24 cellular contexts compared by ENCODE assay signal in genomic region chr1:215807218-215807617, GRCh38.
DNase-seq lines count a peak whose midpoint lies in the region; ATAC-seq, FAIRE-seq and TF ChIP-seq lines count a peak whose summit lies in the region.
"Had no signal": no experiment of that assay in that cellular context is flagged by ENCODE, and none has a peak within 500 bp of the region (broad histone marks: within the 10 kb centered on the region; RNA-seq: fewer than 3 reads in every experiment).

No MANE protein-coding gene starts in this region.

- no peak overlapping the region for H2BK5ac ChIP-seq in IMR-90 (ENCODE audit: low read depth, low read length, poor library complexity, severe bottlenecking)

- H3K27ac ChIP-seq in HepG2 (ENCODE audit: extremely low read length, insufficient read depth, low read length) (no peak overlapping the region), right lobe of liver (no peak overlapping the region), IMR-90 (ENCODE audit: insufficient read depth, low read length) (no peak overlapping the region), GM23248 (no peak overlapping the region)
- H3K27ac ChIP-seq: BLaER1 had no signal

- H4K8ac ChIP-seq in IMR-90 (ENCODE audit: low read depth in 2 of 2, low read length in 2 of 2) = no peak overlapping the region

- H2BK120ac ChIP-seq in IMR-90 (ENCODE audit: low read depth, low read length) = peak overlapping the region; percentile 52; the same call in 1 of the 2 replicates

- no peak overlapping the region for H3K23ac ChIP-seq in IMR-90 (ENCODE audit: low read depth, low read length)

- no peak overlapping the region for H4K91ac ChIP-seq in IMR-90 (ENCODE audit: insufficient read depth, low read depth, low read length)

- BruUV-seq in HepG2 (replicated peaks; lab: Mats Ljungman, UMichigan) = no TSS peak
- BruUV-seq in IMR-90 (replicated peaks; lab: Mats Ljungman, UMichigan) = no TSS peak

- 1% methylated on average over 4 of the region's 4 CpGs for WGBS in HepG2 (ENCODE audit: low lambda C conversion rate)
- WGBS in right lobe of liver (ENCODE audit: insufficient coverage, low coverage, low lambda C conversion rate, missing lambda C conversion rate) = 36% methylated on average over 4 of the region's 4 CpGs
- no CpG with 5 or more reads among the region's 4 CpGs for WGBS in IMR-90 (ENCODE audit: extremely low coverage in 2 of 2, insufficient read length in 1 of 2), 2 experiments
- 33 to 34% methylated on average over 4 of the region's 4 CpGs for WGBS in GM23248 (ENCODE audit: low coverage in 1 of 2, low lambda C conversion rate in 2 of 2, missing lambda C conversion rate in 2 of 2), 2 experiments

- ATAC-seq in HepG2 (no peak), right lobe of liver (no peak), IMR-90 (ENCODE audit: low read depth) (no peak)
- ATAC-seq: GM12878 had no signal

- H4K20me1 ChIP-seq in HepG2 (ENCODE audit: insufficient read depth, low read length) (no peaks in the 10 kb centered on the region), IMR-90 (ENCODE audit: insufficient read depth, low read length) (no peaks in the 10 kb centered on the region), GM23248 (ENCODE audit: insufficient read depth) (no peaks in the 10 kb centered on the region)
- H4K20me1 ChIP-seq: BLaER1 had no signal

- TF ChIP-seq EP300 in HepG2 (IDR thresholded peaks at IDR 0.05; ENCODE audit: low read depth in 2 of 2, low read length in 2 of 2) (no peak), HepG2 (CRISPR knock-in tag; IDR thresholded peaks at IDR 0.05; ENCODE audit: borderline replicate concordance) (no peak)

- no peak overlapping the region for H2AFZ ChIP-seq in HepG2 (ENCODE audit: low read length)
- no peak overlapping the region for H2AFZ ChIP-seq in IMR-90 (replicated peaks; ENCODE audit: low read length, poor library complexity)
- H2AFZ ChIP-seq in GM23248 = no peak overlapping the region

- H4K5ac ChIP-seq in IMR-90 (ENCODE audit: low read depth, low read length) = no peak overlapping the region

- H3K4me1 ChIP-seq in HepG2 (ENCODE audit: insufficient read depth, low read length) (no peaks in the 10 kb centered on the region), right lobe of liver (no peaks in the 10 kb centered on the region), IMR-90 (ENCODE audit: control insufficient read depth, insufficient read depth, low read length) (no peaks in the 10 kb centered on the region), GM23248 (ENCODE audit: insufficient read depth) (peaks cover 12% of the 10 kb centered on the region)
- H3K4me1 ChIP-seq: BE2C, BLaER1 had no signal

- H2AK9ac ChIP-seq in IMR-90 (replicated peaks; ENCODE audit: low read depth, low read length, poor library complexity) = no peak overlapping the region

- H3K4ac ChIP-seq in IMR-90 (ENCODE audit: low read depth, low read length) = no peak overlapping the region

- H3K79me1 ChIP-seq in IMR-90 (ENCODE audit: low read depth in 1 of 2, low read length in 2 of 2) = no peaks in the 10 kb centered on the region

- no peak for TF ChIP-seq RAD21 in HepG2 (CRISPR knock-in tag; IDR thresholded peaks at IDR 0.05)
- TF ChIP-seq RAD21 in IMR-90 (IDR thresholded peaks at IDR 0.05; ENCODE audit: low read length) = no peak

- H3K9me3 ChIP-seq in HepG2 (ENCODE audit: low read length) = peaks cover 28% of the 10 kb centered on the region
- H3K9me3 ChIP-seq in right lobe of liver = no peaks in the 10 kb centered on the region
- H3K9me3 ChIP-seq in IMR-90 (ENCODE audit: control insufficient read depth, insufficient read depth, low read length) = peaks cover 6% of the 10 kb centered on the region; the same call in 1 of the 2 replicates
- no peaks in the 10 kb centered on the region for H3K9me3 ChIP-seq in GM23248 (ENCODE audit: low read depth)
- H3K9me3 ChIP-seq: BE2C had no signal

- DNase-seq in HepG2 (ENCODE audit: low spot score) (no peak), right lobe of liver (no peak), IMR-90 (no peak), GM23248 (no peak), inferior parietal cortex (ENCODE audit: extremely low spot score) (no peak)
- DNase-seq: 8988T; ACHN; BE2C; C1 segment of cervical spinal cord; CD4-positive, alpha-beta memory T cell; CD4-positive, CD25-positive, alpha-beta regulatory T cell; CD8-positive, alpha-beta memory T cell; COR-L47; DMS 273 treated with DMSO at 0.1 percent for 48 hours; DMS153; DMS53; DMS79; DND-41; GDM1 had no signal

- H3K56ac ChIP-seq in IMR-90 (ENCODE audit: extremely low read depth, insufficient read depth, low read length) = no peak overlapping the region

- peaks cover 16% of the 10 kb centered on the region; the same call in 1 of the 2 replicates for H3F3A ChIP-seq in GM23248 (ENCODE audit: insufficient read depth)

- no peaks in the 10 kb centered on the region for H3K36me3 ChIP-seq in HepG2 (replicated peaks in 1 of 2; ENCODE audit: control insufficient read depth in 1 of 2, insufficient read depth in 2 of 2, low read length in 2 of 2)
- H3K36me3 ChIP-seq in right lobe of liver = no peaks in the 10 kb centered on the region
- H3K36me3 ChIP-seq in IMR-90 (ENCODE audit: control insufficient read depth, insufficient read depth, low read length) = no peaks in the 10 kb centered on the region
- no peaks in the 10 kb centered on the region for H3K36me3 ChIP-seq in GM23248 (ENCODE audit: low read depth)
- H3K36me3 ChIP-seq: BE2C, BLaER1 had no signal

- TF ChIP-seq POLR2A in HepG2 (IDR thresholded peaks at IDR 0.05; ENCODE audit: insufficient read depth in 1 of 2, low read depth in 2 of 2, low read length in 2 of 2) (no peak), right lobe of liver (IDR thresholded peaks at IDR 0.05) (no peak), IMR-90 (IDR thresholded peaks at IDR 0.05; ENCODE audit: low read depth, low read length) (no peak)

- H2BK20ac ChIP-seq in IMR-90 (ENCODE audit: low read depth, low read length) = no peak overlapping the region

- H3K14ac ChIP-seq in IMR-90 (replicated peaks; ENCODE audit: low read depth, low read length) = no peak overlapping the region; the same call in 1 of the 2 replicates

- CTCF ChIA-PET in HepG2 (lab: Yijun Ruan, JAX; ENCODE audit: low intra/inter-chr PET ratio, low total read pairs) (no interaction called here), IMR-90 (lab: Yijun Ruan, JAX) (no interaction called here)

- H2BK15ac ChIP-seq in IMR-90 (ENCODE audit: low read depth, low read length) = no peak overlapping the region

- H3K18ac ChIP-seq in IMR-90 (ENCODE audit: low read depth, low read length) = no peak overlapping the region

- FAIRE-seq in HepG2 (lab: Jason Lieb, UNC) = no peak
- FAIRE-seq: A204.1, GM12878, GM12892, GM18507 had no signal

- no peak overlapping the region for H2AK5ac ChIP-seq in IMR-90 (ENCODE audit: low read depth, low read length)

- in situ Hi-C loops in HepG2 (cut with HindIII; ENCODE audit: extremely low pct_ligation_motif_present, low pct_unique_long_range_greater_than_20kb) (no loop called here), IMR-90 (cut with MboI; ENCODE audit: low sequenced_read_pairs) (no loop called here), GM23248 (cut with MboI) (no loop called here)

- no peak overlapping the region for H3K9ac ChIP-seq in HepG2 (ENCODE audit: insufficient read depth, low read depth, low read length)
- no peak overlapping the region for H3K9ac ChIP-seq in IMR-90 (ENCODE audit: low read depth, low read length)
- H3K9ac ChIP-seq in GM23248 = no peak overlapping the region
- H3K9ac ChIP-seq: BLaER1 had no signal

- POLR2A ChIA-PET in HepG2 (lab: Yijun Ruan, JAX) = no interaction called here
- POLR2A ChIA-PET in IMR-90 (lab: Charles Lee; ENCODE audit: unreplicated experiment) = no interaction called here

- H3K9me2 ChIP-seq in GM23248 (ENCODE audit: insufficient read depth) = no peaks in the 10 kb centered on the region

- H3K27me3 ChIP-seq in HepG2 (ENCODE audit: control insufficient read depth in 1 of 2, insufficient read depth in 2 of 2, low read length in 2 of 2) = no peaks in the 10 kb centered on the region
- no peaks in the 10 kb centered on the region for H3K27me3 ChIP-seq in right lobe of liver
- H3K27me3 ChIP-seq in IMR-90 (ENCODE audit: control insufficient read depth, insufficient read depth, low read length) = no peaks in the 10 kb centered on the region
- no peaks in the 10 kb centered on the region for H3K27me3 ChIP-seq in GM23248 (replicated peaks; ENCODE audit: insufficient read depth)
- H3K27me3 ChIP-seq: BE2C, BLaER1 had no signal

- intact Hi-C loops in HepG2 (cut with micrococcal nuclease; ENCODE audit: unreplicated experiment) = no loop called here
- intact Hi-C loops in right lobe of liver (cut with DNase I) = no loop called here
- intact Hi-C loops in IMR-90 (cut with micrococcal nuclease) = no loop called here

- H3K79me2 ChIP-seq in HepG2 (ENCODE audit: insufficient read depth, low read length) (no peaks in the 10 kb centered on the region), GM23248 (ENCODE audit: insufficient read depth) (no peaks in the 10 kb centered on the region)

- dilution Hi-C loops in IMR-90 (cut with HindIII; ENCODE audit: low sequenced_read_pairs, unreplicated experiment) = no loop called here

- H3K9me1 ChIP-seq in IMR-90 (ENCODE audit: insufficient read depth, low read length) = no peaks in the 10 kb centered on the region

- TF ChIP-seq CTCF in HepG2 (CRISPR knock-in tag; IDR thresholded peaks at IDR 0.05) = no peak
- no peak for TF ChIP-seq CTCF in right lobe of liver (IDR thresholded peaks at IDR 0.05)
- TF ChIP-seq CTCF in IMR-90 (conservative IDR thresholded peaks at IDR 0.05; ENCODE audit: low read depth, low read length) = no peak

- no peak overlapping the region for H3K4me2 ChIP-seq in HepG2 (ENCODE audit: low read depth, low read length)
- H3K4me2 ChIP-seq in IMR-90 (ENCODE audit: low read depth, low read length) = no peak overlapping the region
- no peak overlapping the region for H3K4me2 ChIP-seq in GM23248 (ENCODE audit: unreplicated experiment)
- H3K4me2 ChIP-seq: BLaER1 had no signal

- no peak overlapping the region for H3K4me3 ChIP-seq in HepG2 (replicated peaks in 1 of 3; ENCODE audit: insufficient read depth in 1 of 3, low read depth in 2 of 3, low read length in 3 of 3)
- no peak overlapping the region for H3K4me3 ChIP-seq in right lobe of liver
- no peak overlapping the region for H3K4me3 ChIP-seq in IMR-90 (ENCODE audit: insufficient read depth, low read depth, low read length)
- no peak overlapping the region for H3K4me3 ChIP-seq in GM23248
- H3K4me3 ChIP-seq: BLaER1, GM12878 had no signal

TF ChIP-seq in HepG2, 621 proteins besides CTCF, POLR2A, EP300 and RAD21:
- peak; percentile 47; the same call in 1 of the 2 replicates for TF ChIP-seq CEBPB (IDR thresholded peaks at IDR 0.05; ENCODE audit: borderline replicate concordance, low read depth, low read length)
- no peak for TF ChIP-seq ZNF263 (CRISPR knock-in tag; IDR thresholded peaks at IDR 0.05)

TF ChIP-seq in IMR-90, 13 proteins besides CTCF, POLR2A, EP300 and RAD21:
- peak; percentile 78 for TF ChIP-seq CEBPB (IDR thresholded peaks at IDR 0.05; ENCODE audit: low read depth, low read length)
- TF ChIP-seq BHLHE40 (IDR thresholded peaks at IDR 0.05; ENCODE audit: low read depth, low read length) = no peak
